In genomic region chrX:99800016-99800415, GRCh38 we compare ENCODE assay signal across 11 cellular contexts.
"Had no signal": no experiment of that assay in that cellular context is flagged by ENCODE, and none has a peak within 500 bp of the region (broad histone marks: within the 10 kb centered on the region; RNA-seq: fewer than 3 reads in every experiment).

No MANE protein-coding gene starts in this region.

- FAIRE-seq: H1, H54 had no signal

- H3K4me1 ChIP-seq: HAP-1 had no signal

- H3K4me2 ChIP-seq: GM23338 had no signal

- H3K36me3 ChIP-seq: HAP-1 had no signal

- H3K9me3 ChIP-seq: HAP-1 had no signal

- H3K4me3 ChIP-seq: GM23248, GM23338, HAP-1 had no signal

- H2AFZ ChIP-seq: GM23248, GM23338 had no signal

- DNase-seq: GM23248, GOT3, H7, H9, HCEC 1CT, HFFc6 had no signal

- ATAC-seq: GM23338, HCT116 had no signal

- H3K27ac ChIP-seq: GM23248 had no signal

- H3K9ac ChIP-seq: GM23248 had no signal
